Comparison of ENCODE assay signal across 9 cellular contexts in the genomic region with DNA sequence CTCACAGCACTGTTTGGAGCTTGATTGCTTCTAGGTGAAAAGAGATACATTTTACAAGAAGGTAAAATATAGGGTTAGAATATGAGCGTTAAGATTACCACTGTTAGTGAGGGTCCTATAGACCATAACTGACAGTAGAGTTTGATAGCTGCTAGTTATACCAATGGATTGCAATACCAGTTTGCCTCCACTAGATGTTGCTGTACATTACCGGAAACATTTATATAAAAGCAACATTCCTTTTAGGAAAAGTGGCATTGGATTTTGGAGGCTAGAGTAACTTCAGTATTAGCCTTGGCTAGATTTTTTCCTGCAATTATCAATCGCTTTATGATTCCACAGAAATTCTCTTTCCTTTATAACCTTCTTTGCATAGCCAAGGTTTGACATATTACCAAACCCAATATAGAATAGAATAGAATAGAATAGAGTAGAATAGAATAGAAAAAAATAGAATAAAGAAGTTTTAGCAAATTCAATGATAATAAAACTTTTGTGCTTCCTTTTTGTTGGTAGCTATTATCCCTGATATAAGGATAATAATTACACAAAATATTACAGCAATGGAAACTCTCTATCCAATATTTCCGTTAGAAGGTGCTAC.
DNase-seq lines count a peak whose midpoint lies in the region; ATAC-seq, FAIRE-seq and TF ChIP-seq lines count a peak whose summit lies in the region.
"Had no signal": no experiment of that assay in that cellular context is flagged by ENCODE, and none has a peak within 500 bp of the region (broad histone marks: within the 10 kb centered on the region; RNA-seq: fewer than 3 reads in every experiment).

No MANE protein-coding gene starts in this region.

- H2BK120ac ChIP-seq in H1 (replicated peaks; ENCODE audit: low read depth, low read length) = no peak overlapping the region

- H2AK5ac ChIP-seq in H1 (ENCODE audit: low read depth, low read length) = no peak overlapping the region

- H3K18ac ChIP-seq in H1 (ENCODE audit: extremely low read depth, low read length) = no peak overlapping the region

- H3K79me2 ChIP-seq in H1 (ENCODE audit: control insufficient read depth in 1 of 2, insufficient read depth in 2 of 2, low read length in 2 of 2) = no peaks in the 10 kb centered on the region

- no peak for TF ChIP-seq EP300 in H1 (IDR thresholded peaks at IDR 0.05; ENCODE audit: borderline replicate concordance in 1 of 2, low read depth in 2 of 2, low read length in 2 of 2)

- DNase-seq in EL (peak; percentile 55), NCI-H526 (lab: John Stamatoyannopoulos, UW) (peak; percentile 30 to 76), H1 (ENCODE audit: low read depth in 1 of 2, low spot score in 2 of 2) (no peak), renal cortical epithelial cell (ENCODE audit: low read depth) (peak; percentile 45), ureter (ENCODE audit: low spot score) (no peak), posterior vena cava (ENCODE audit: low spot score) (no peak), lower leg skin (ENCODE audit: low spot score in 2 of 2) (no peak)

- no peaks in the 10 kb centered on the region for H3K79me1 ChIP-seq in H1 (ENCODE audit: low read depth, low read length)

- no peak overlapping the region for H2BK12ac ChIP-seq in H1 (ENCODE audit: low read depth, low read length)

- TF ChIP-seq POLR2A in H1 (IDR thresholded peaks at IDR 0.05; ENCODE audit: control extremely low read depth in 1 of 2, low read depth in 2 of 2, low read length in 2 of 2) (no peak), lower leg skin (IDR thresholded peaks at IDR 0.05) (no peak)

- no peak overlapping the region for H3K23ac ChIP-seq in H1 (ENCODE audit: insufficient read length)

- H3K27me3 ChIP-seq in H1 (replicated peaks in 1 of 4; ENCODE audit: control insufficient read depth in 3 of 4, extremely low read depth in 1 of 4, insufficient read depth in 3 of 4, low read length in 3 of 4) = no peaks in the 10 kb centered on the region

- POLR2A ChIA-PET in H1 (lab: Charles Lee; ENCODE audit: partially characterized antibody) = no interaction called here

- H4K5ac ChIP-seq in H1 (ENCODE audit: insufficient read length, low read depth, low read length) = no peak overlapping the region

- H4K8ac ChIP-seq in H1 (ENCODE audit: extremely low read depth, insufficient read depth, low read length) = no peak overlapping the region

- intact Hi-C loops in posterior vena cava (cut with DNase I) = no loop called here
- intact Hi-C loops in lower leg skin (cut with DNase I; ENCODE audit: low total_unique reads) = no loop called here

- H3K9ac ChIP-seq in H1 (replicated peaks in 1 of 4; ENCODE audit: extremely low read depth in 1 of 4, low read depth in 3 of 4, low read length in 3 of 4) = no peak overlapping the region

- peak in 2 of 3 experiments; percentile 45 to 69; a peak in 2 of 4 replicates for TF ChIP-seq CTCF in H1 (IDR thresholded peaks at IDR 0.05; ENCODE audit: control extremely low read depth in 1 of 3, insufficient read depth in 1 of 3, low read depth in 1 of 3, low read length in 3 of 3)
- TF ChIP-seq CTCF in lower leg skin (IDR thresholded peaks at IDR 0.05) = no peak

- H3K4me3 ChIP-seq in H1 (ENCODE audit: extremely low read depth in 1 of 4, insufficient read depth in 2 of 4, low read depth in 3 of 4, low read length in 4 of 4) (no peak overlapping the region), lower leg skin (ENCODE audit: low read depth, poor library complexity, severe bottlenecking) (no peak overlapping the region)
- H3K4me3 ChIP-seq: mucosa of descending colon had no signal

- no peak overlapping the region for H3K4ac ChIP-seq in H1 (replicated peaks; ENCODE audit: insufficient read length, low read depth, low read length)

- H3K9me3 ChIP-seq in H1 (ENCODE audit: insufficient read depth in 2 of 2, low read depth in 1 of 2, low read length in 1 of 2) = peaks cover 13 to 28% of the 10 kb centered on the region in 2 experiments; a peak in 3 of 4 replicates

- peak; percentile 66 for ATAC-seq in HG02623 (IDR thresholded peaks at IDR 0.05; ENCODE audit: unreplicated experiment)
- ATAC-seq: mucosa of descending colon had no signal

- WGBS in H1 (ENCODE audit: extremely low coverage in 1 of 2, insufficient coverage in 1 of 2, insufficient read length in 1 of 2, insufficient replicate concordance in 2 of 2, low coverage in 1 of 2, low lambda C conversion rate in 2 of 2, missing lambda C conversion rate in 1 of 2), 2 experiments = 60% methylated on average over 4 of the region's 4 CpGs; no CpG with 5 or more reads in 1 of the 2 experiments
- 68 to 71% methylated on average over 4 of the region's 4 CpGs for WGBS in lower leg skin, 2 donors

- no peak overlapping the region for H3K4me2 ChIP-seq in H1 (ENCODE audit: insufficient read depth in 1 of 2, low read depth in 2 of 2, low read length in 2 of 2)

- H3K14ac ChIP-seq in H1 (ENCODE audit: insufficient read length) = no peak overlapping the region

- H3K56ac ChIP-seq in H1 (replicated peaks; ENCODE audit: insufficient read length, low read depth, low read length) = no peak overlapping the region

- no peak overlapping the region for H2AFZ ChIP-seq in H1 (ENCODE audit: low read length)

- no peak overlapping the region for H2BK20ac ChIP-seq in H1 (ENCODE audit: low read length)

- H2BK15ac ChIP-seq in H1 (ENCODE audit: low read length) = no peak overlapping the region

- no peak overlapping the region for H4K91ac ChIP-seq in H1 (replicated peaks; ENCODE audit: insufficient read length, low read length)

- H4K20me1 ChIP-seq in H1 (replicated peaks in 1 of 2; ENCODE audit: control insufficient read depth in 1 of 2, insufficient read depth in 2 of 2, low read length in 2 of 2) = no peaks in the 10 kb centered on the region

- H3K36me3 ChIP-seq in H1 (ENCODE audit: control insufficient read depth in 2 of 4, insufficient read depth in 4 of 4, low read length in 3 of 4) = peaks cover 0 to 3% (median 0%) of the 10 kb centered on the region in 4 experiments; a peak in 2 of 8 replicates

- TF ChIP-seq RAD21 in H1 (IDR thresholded peaks at IDR 0.05 in 1 of 2, conservative IDR thresholded peaks at IDR 0.05 in 1 of 2; ENCODE audit: low read depth in 2 of 2, low read length in 2 of 2) = peak; percentile 83 to 86

- no peaks in the 10 kb centered on the region for H3K4me1 ChIP-seq in H1 (replicated peaks in 1 of 4; ENCODE audit: control insufficient read depth in 3 of 4, insufficient read depth in 4 of 4, low read length in 3 of 4)

- peak; percentile 73 for FAIRE-seq in H1 (lab: Jason Lieb, UNC)

- H3K23me2 ChIP-seq in H1 (ENCODE audit: low read depth, low read length) = no peaks in the 10 kb centered on the region

- H3K27ac ChIP-seq in H1 (ENCODE audit: low read depth, low read length) = no peak overlapping the region

- no peak overlapping the region for H2BK5ac ChIP-seq in H1 (ENCODE audit: low read depth, low read length)

- CTCF ChIA-PET in H1 (lab: Charles Lee; ENCODE audit: partially characterized antibody) = interaction anchor here (0.6 to 4.0 kb wide), 14 partner anchors 9 to 1125 kb away, joined by 3 to 34 read pairs (median 3); no protein-coding TSS in a partner anchor

TF ChIP-seq in H1, 55 proteins besides CTCF, POLR2A, EP300 and RAD21:
- TF ChIP-seq, protein P1, sequence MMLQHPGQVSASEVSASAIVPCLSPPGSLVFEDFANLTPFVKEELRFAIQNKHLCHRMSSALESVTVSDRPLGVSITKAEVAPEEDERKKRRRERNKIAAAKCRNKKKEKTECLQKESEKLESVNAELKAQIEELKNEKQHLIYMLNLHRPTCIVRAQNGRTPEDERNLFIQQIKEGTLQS (IDR thresholded peaks at IDR 0.05; ENCODE audit: insufficient read depth, low read depth, low read length) = no peak
- TF ChIP-seq HDAC2 (IDR thresholded peaks at IDR 0.05; ENCODE audit: borderline replicate concordance in 1 of 2, low read depth in 2 of 2, low read length in 2 of 2) (no peak), KDM5A (IDR thresholded peaks at IDR 0.05; ENCODE audit: low read length) (no peak), SIRT6 (IDR thresholded peaks at IDR 0.05; ENCODE audit: low read length) (no peak), ASH2L (IDR thresholded peaks at IDR 0.05; ENCODE audit: low read length) (no peak), CEBPB (IDR thresholded peaks at IDR 0.05; ENCODE audit: low read depth, low read length) (no peak), NANOG (IDR thresholded peaks at IDR 0.05; ENCODE audit: insufficient read depth, low read depth, low read length, poor library complexity, severe bottlenecking) (no peak)

Comparison
In these comparisons a context has a peak if more than half of its experiments do, and no peak if none do; other contexts are left out.
1. DNase-seq: peak in EL (single experiment), NCI-H526 (2 of 2) and renal cortical epithelial cell (single experiment); none in H1 (0 of 2), ureter (single experiment), posterior vena cava (single experiment) and lower leg skin (0 of 2).
2. CTCF ChIP-seq: peak in H1 (2 of 3); none in lower leg skin (0 of 3).